In genomic region chr12:124379379-124379937, GRCh38 we compare ENCODE assay signal across 13 cellular contexts.
DNase-seq lines count a peak whose midpoint lies in the region; ATAC-seq and TF ChIP-seq lines count a peak whose summit lies in the region.
"Had no signal": no experiment of that assay in that cellular context is flagged by ENCODE, and none has a peak within 500 bp of the region (broad histone marks: within the 10 kb centered on the region; RNA-seq: fewer than 3 reads in every experiment).

No MANE protein-coding gene starts in this region.

- ATAC-seq in right cardiac atrium (no peak), Right ventricle myocardium superior (ENCODE audit: poor library complexity) (no peak), aorta (ENCODE audit: low FRiP score) (no peak)

- H4K12ac ChIP-seq in trophoblast cell (ENCODE audit: low read depth, low read length), result no peak overlapping the region

- 54% methylated on average over 17 of the region's 17 CpGs for WGBS in right cardiac atrium
- WGBS in trophoblast cell (ENCODE audit: extremely low coverage, insufficient coverage, insufficient read length), result no CpG with 5 or more reads among the region's 17 CpGs
- WGBS in aorta, 2 donors, result 50 to 53% methylated on average over 17 of the region's 17 CpGs

- H3K9me3 ChIP-seq in right cardiac atrium (ENCODE audit: control insufficient read depth, low read length) (no peaks in the 10 kb centered on the region), fibroblast of lung (ENCODE audit: control insufficient read depth, insufficient read depth, low read depth, low read length) (no peaks in the 10 kb centered on the region), trophoblast cell (ENCODE audit: insufficient read depth, low read depth, low read length) (no peaks in the 10 kb centered on the region), aorta (ENCODE audit: control insufficient read depth, low read length) (no peaks in the 10 kb centered on the region)

- no peak for TF ChIP-seq CTCF in fibroblast of lung (conservative IDR thresholded peaks at IDR 0.05 in 1 of 2, IDR thresholded peaks at IDR 0.05 in 1 of 2; ENCODE audit: low read depth in 1 of 2, low read length in 2 of 2)

- intact Hi-C loops in right cardiac atrium (cut with DNase I) (no loop called here), Right ventricle myocardium superior (cut with DNase I) (no loop called here), aorta (cut with DNase I) (no loop called here)

- H4K8ac ChIP-seq in trophoblast cell (ENCODE audit: low read depth, low read length), result no peak overlapping the region

- DNase-seq in right cardiac atrium, result peak in 1 of 3 donors; percentile 73
- DNase-seq in Right ventricle myocardium superior, result no peak
- DNase-seq in fibroblast of lung (ENCODE audit: low read depth in 2 of 2), result no peak
- DNase-seq in trophoblast cell, result no peak
- no peak for DNase-seq in aorta
- no peak for DNase-seq in GDM1 (lab: John Stamatoyannopoulos, UW)
- DNase-seq in NAMALWA (ENCODE audit: low spot score), result no peak
- DNase-seq in mesenteric fat pad (ENCODE audit: low spot score), result no peak
- DNase-seq: activated CD4-positive, alpha-beta memory T cell treated with anti-CD3 and anti-CD28 coated beads for 36 hours; activated naive CD8-positive, alpha-beta T cell treated with anti-CD3 and anti-CD28 coated beads, Interleukin-2, amount 10 ng/mL, durations not matched to agents 7 days and 5 days; DMS79 treated with DMSO at 0.1 percent for 48 hours; NCI-H1092; retina had no signal

- H3K4ac ChIP-seq in trophoblast cell (ENCODE audit: low read depth, low read length), result no peak overlapping the region

- no peaks in the 10 kb centered on the region for H4K20me1 ChIP-seq in fibroblast of lung (ENCODE audit: control insufficient read depth, extremely low read depth, insufficient read depth, low read length)

- peak overlapping the region; percentile 22 for H3K14ac ChIP-seq in trophoblast cell (ENCODE audit: low read length)

- H2BK12ac ChIP-seq in trophoblast cell (ENCODE audit: low read length), result peak overlapping the region; percentile 3

- no peak overlapping the region for H2AK5ac ChIP-seq in trophoblast cell (ENCODE audit: low read length)

- H3K79me2 ChIP-seq in fibroblast of lung (ENCODE audit: control insufficient read depth, insufficient read depth, low read length) (peaks cover 40% of the 10 kb centered on the region), trophoblast cell (ENCODE audit: control insufficient read depth, insufficient read depth, low read length, poor library complexity) (peaks cover 2% of the 10 kb centered on the region)

- H2AFZ ChIP-seq in fibroblast of lung (ENCODE audit: low read length) (no peak overlapping the region), trophoblast cell (ENCODE audit: insufficient read depth, low read length, poor library complexity) (no peak overlapping the region)

- H3K4me2 ChIP-seq in fibroblast of lung (ENCODE audit: extremely low read depth, insufficient read depth, low read length) (peak overlapping the region; percentile 38), trophoblast cell (ENCODE audit: low read length) (no peak overlapping the region)

- H3K27me3 ChIP-seq in right cardiac atrium (ENCODE audit: control insufficient read depth, insufficient read depth), result no peaks in the 10 kb centered on the region
- H3K27me3 ChIP-seq in fibroblast of lung (ENCODE audit: control insufficient read depth, insufficient read depth, low read length), result no peaks in the 10 kb centered on the region
- no peaks in the 10 kb centered on the region for H3K27me3 ChIP-seq in trophoblast cell (ENCODE audit: insufficient read depth, low read length)
- H3K27me3 ChIP-seq in aorta (ENCODE audit: control insufficient read depth in 1 of 2, insufficient read depth in 2 of 2, low read length in 1 of 2), result no peaks in the 10 kb centered on the region

- no peak overlapping the region for H3K23ac ChIP-seq in trophoblast cell (ENCODE audit: low read length)

- H3K4me1 ChIP-seq in right cardiac atrium (ENCODE audit: control insufficient read depth, insufficient read depth, low read length) (peaks cover 16% of the 10 kb centered on the region), fibroblast of lung (ENCODE audit: control insufficient read depth, extremely low read depth, insufficient read depth, low read length) (peaks cover 35% of the 10 kb centered on the region), trophoblast cell (ENCODE audit: control insufficient read depth in 1 of 2, insufficient read depth in 2 of 2, low read length in 2 of 2) (peaks cover 36 to 39% of the 10 kb centered on the region in 2 experiments), aorta (ENCODE audit: control insufficient read depth in 1 of 2, insufficient read depth in 2 of 2, low read length in 2 of 2) (no peaks in the 10 kb centered on the region)

- H3K4me3 ChIP-seq in right cardiac atrium (ENCODE audit: low read length) (no peak overlapping the region), fibroblast of lung (replicated peaks in 1 of 4; ENCODE audit: control extremely low read depth in 1 of 4, insufficient read depth in 1 of 4, low read depth in 3 of 4, low read length in 4 of 4) (no peak overlapping the region), trophoblast cell (ENCODE audit: low read depth, low read length) (no peak overlapping the region), aorta (ENCODE audit: low read length in 2 of 2) (no peak overlapping the region)

- no peak overlapping the region for H2BK5ac ChIP-seq in trophoblast cell (ENCODE audit: low read depth, low read length, poor library complexity)

- peak overlapping the region; percentile 23 for H3K18ac ChIP-seq in trophoblast cell (ENCODE audit: low read length)

- peak overlapping the region; percentile 72 for H3K9ac ChIP-seq in fibroblast of lung (ENCODE audit: insufficient read depth, low read length)
- H3K9ac ChIP-seq in trophoblast cell (ENCODE audit: low read length), result no peak overlapping the region

- H2BK120ac ChIP-seq in trophoblast cell (ENCODE audit: insufficient read depth, low read length, poor library complexity), result no peak overlapping the region

- H3K27ac ChIP-seq in right cardiac atrium (ENCODE audit: low read length) (peak overlapping the region; percentile 65), fibroblast of lung (ENCODE audit: insufficient read depth, low read length) (peak overlapping the region; percentile 91), trophoblast cell (ENCODE audit: low read depth, low read length) (peak overlapping the region; percentile 15), aorta (ENCODE audit: low read depth in 1 of 2, low read length in 2 of 2) (peak overlapping the region; percentile 4 to 85)

- H3K36me3 ChIP-seq in fibroblast of lung (ENCODE audit: control insufficient read depth, insufficient read depth, low read length) (peaks cover 34% of the 10 kb centered on the region), trophoblast cell (ENCODE audit: control insufficient read depth in 1 of 2, insufficient read depth in 2 of 2, low read length in 2 of 2) (peaks cover 78 to 82% of the 10 kb centered on the region in 2 experiments), aorta (ENCODE audit: control insufficient read depth in 1 of 2, insufficient read depth in 2 of 2, low read length in 1 of 2) (peaks cover 0 to under 1% of the 10 kb centered on the region in 2 donors)

- H4K91ac ChIP-seq in trophoblast cell (ENCODE audit: low read depth, low read length), result no peak overlapping the region

- H3K79me1 ChIP-seq in trophoblast cell (ENCODE audit: low read length), result peaks cover 16% of the 10 kb centered on the region

Comparison
In these comparisons a context has a peak if more than half of its experiments do, and no peak if none do; other contexts are left out.
1. H3K27ac ChIP-seq: peak in every context shown above with its lines; median percentile 91 in fibroblast of lung; 65 in right cardiac atrium; 44 in aorta; 15 in trophoblast cell.